ENCODE assay signal across 18 cellular contexts in genomic region chr9:99357575-99357974, GRCh38.
DNase-seq lines count a peak whose midpoint lies in the region; ATAC-seq and TF ChIP-seq lines count a peak whose summit lies in the region.
"Had no signal": no experiment of that assay in that cellular context is flagged by ENCODE, and none has a peak within 500 bp of the region (broad histone marks: within the 10 kb centered on the region; RNA-seq: fewer than 3 reads in every experiment).

No MANE protein-coding gene starts in this region.

- 49% methylated on average over 5 of the region's 6 CpGs for WGBS in right lobe of liver (ENCODE audit: insufficient coverage, low coverage, low lambda C conversion rate, missing lambda C conversion rate)
- 33 to 46% methylated on average over 6 of the region's 6 CpGs for WGBS in thyroid gland, 2 donors
- WGBS in adrenal gland, 4 donors, result 69 to 76% (median 72%) methylated on average over 6 of the region's 6 CpGs
- WGBS in stomach, 5 donors, result 41 to 56% (median 49%) methylated on average over 6 of the region's 6 CpGs

- TF ChIP-seq CTCF in epithelial cell of proximal tubule (conservative IDR thresholded peaks at IDR 0.05; ENCODE audit: low read depth, low read length) (no peak), right lobe of liver (IDR thresholded peaks at IDR 0.05) (no peak), thyroid gland (IDR thresholded peaks at IDR 0.05) (no peak), adrenal gland (IDR thresholded peaks at IDR 0.05) (no peak), stomach (IDR thresholded peaks at IDR 0.05) (no peak)

- no peaks in the 10 kb centered on the region for H3K36me3 Mint-ChIP-seq in naive thymus-derived CD4-positive, alpha-beta T cell
- H3K36me3 Mint-ChIP-seq: CD14-positive monocyte, mesothelial cell of epicardium had no signal

- H3K27ac Mint-ChIP-seq in naive thymus-derived CD4-positive, alpha-beta T cell, result no peak overlapping the region
- H3K27ac Mint-ChIP-seq: activated T-cell treated with anti-CD3 and anti-CD28 coated beads, Interleukin-2, amount 50 U/mL, for 72 hours; CD14-positive monocyte; mesothelial cell of epicardium had no signal

- TF ChIP-seq POLR2A in right lobe of liver (IDR thresholded peaks at IDR 0.05) (no peak), thyroid gland (IDR thresholded peaks at IDR 0.05) (no peak), adrenal gland (IDR thresholded peaks at IDR 0.05) (no peak), stomach (IDR thresholded peaks at IDR 0.05) (no peak)

- H3K9me3 ChIP-seq in right lobe of liver (no peaks in the 10 kb centered on the region), thyroid gland (no peaks in the 10 kb centered on the region), adrenal gland (replicated peaks in 1 of 3) (no peaks in the 10 kb centered on the region), stomach (no peaks in the 10 kb centered on the region)
- no peaks in the 10 kb centered on the region for H3K9me3 ChIP-seq in naive thymus-derived CD4-positive, alpha-beta T cell (ENCODE audit: control insufficient read depth in 2 of 3, low read length in 3 of 3)
- H3K9me3 ChIP-seq: tibial nerve had no signal

- H3K27me3 ChIP-seq in right lobe of liver, result no peaks in the 10 kb centered on the region
- H3K27me3 ChIP-seq in thyroid gland, result peaks cover 9% of the 10 kb centered on the region
- H3K27me3 ChIP-seq in adrenal gland, result no peaks in the 10 kb centered on the region
- peaks cover 0 to 37% (median 0%) of the 10 kb centered on the region in 3 donors for H3K27me3 ChIP-seq in stomach
- H3K27me3 ChIP-seq in naive thymus-derived CD4-positive, alpha-beta T cell (ENCODE audit: control insufficient read depth in 2 of 2, insufficient read depth in 2 of 2, low read length in 2 of 2), result peaks cover 0 to 5% of the 10 kb centered on the region in 2 donors

- H3K27ac ChIP-seq in right lobe of liver, result peak overlapping the region in 2 of 3 donors; percentile 66 to 84
- H3K27ac ChIP-seq in thyroid gland, result peak overlapping the region in 2 of 3 donors; percentile 17 to 38
- no peak overlapping the region for H3K27ac ChIP-seq in adrenal gland
- H3K27ac ChIP-seq in stomach, result no peak overlapping the region
- no peak overlapping the region for H3K27ac ChIP-seq in naive thymus-derived CD4-positive, alpha-beta T cell (ENCODE audit: low read depth, low read length)
- H3K27ac ChIP-seq: SK-N-MC had no signal

- H3K4me1 Mint-ChIP-seq in naive thymus-derived CD4-positive, alpha-beta T cell, result peaks cover 0 to 6% (median 0%) of the 10 kb centered on the region in 7 donors
- H3K4me1 Mint-ChIP-seq: CD14-positive monocyte, mesothelial cell of epicardium had no signal

- CTCF ChIA-PET in naive thymus-derived CD4-positive, alpha-beta T cell (lab: Charles Lee), result no interaction called here

- POLR2A ChIA-PET in naive thymus-derived CD4-positive, alpha-beta T cell (lab: Charles Lee), result no interaction called here

- peaks cover 0 to 4% (median 0%) of the 10 kb centered on the region in 11 donors for H3K9me3 Mint-ChIP-seq in naive thymus-derived CD4-positive, alpha-beta T cell
- H3K9me3 Mint-ChIP-seq: activated T-cell treated with anti-CD3 and anti-CD28 coated beads, Interleukin-2, amount 50 U/mL, for 72 hours; dendritic cell treated with granulocyte-macrophage colony-stimulating factor and Interleukin-4, amounts not matched to agents 40 ng/mL and 50 ng/mL, for 4 days had no signal

- H3K4me1 ChIP-seq in right lobe of liver (peaks cover 0 to 32% (median 15%) of the 10 kb centered on the region in 4 donors), thyroid gland (peaks cover 2 to 9% of the 10 kb centered on the region in 2 donors), adrenal gland (replicated peaks in 1 of 2) (no peaks in the 10 kb centered on the region), stomach (peaks cover 0 to 23% (median 0%) of the 10 kb centered on the region in 4 donors)
- H3K4me1 ChIP-seq in naive thymus-derived CD4-positive, alpha-beta T cell (ENCODE audit: control insufficient read depth in 2 of 2, insufficient read depth in 2 of 2, low read length in 2 of 2), result no peaks in the 10 kb centered on the region

- no peaks in the 10 kb centered on the region for H3K36me3 ChIP-seq in right lobe of liver
- H3K36me3 ChIP-seq in thyroid gland, result no peaks in the 10 kb centered on the region
- H3K36me3 ChIP-seq in adrenal gland (replicated peaks in 1 of 2), result no peaks in the 10 kb centered on the region
- H3K36me3 ChIP-seq in stomach, result no peaks in the 10 kb centered on the region
- no peaks in the 10 kb centered on the region for H3K36me3 ChIP-seq in naive thymus-derived CD4-positive, alpha-beta T cell (ENCODE audit: control insufficient read depth in 2 of 3, insufficient read depth in 3 of 3, low read length in 3 of 3)
- H3K36me3 ChIP-seq: tibial nerve had no signal

- H3K4me3 ChIP-seq in epithelial cell of proximal tubule (ENCODE audit: low read depth, low read length) (no peak overlapping the region), right lobe of liver (no peak overlapping the region), thyroid gland (replicated peaks in 1 of 3) (no peak overlapping the region), adrenal gland (no peak overlapping the region), stomach (no peak overlapping the region)
- H3K4me3 ChIP-seq in naive thymus-derived CD4-positive, alpha-beta T cell (ENCODE audit: low read length), result no peak overlapping the region
- H3K4me3 ChIP-seq: SK-N-MC, tibial nerve had no signal

- DNase-seq in M059J (ENCODE audit: low read depth), result peak; percentile 40
- DNase-seq in epithelial cell of proximal tubule (ENCODE audit: low read depth), result peak; percentile 25
- peak; percentile 56 to 75 (median 65) for DNase-seq in right lobe of liver
- DNase-seq in thyroid gland, result peak in 1 of 2 donors; percentile 6
- DNase-seq in adrenal gland, result no peak
- DNase-seq in stomach, result no peak
- no peak for DNase-seq in naive thymus-derived CD4-positive, alpha-beta T cell
- DNase-seq: activated CD4-positive, alpha-beta T cell treated with anti-CD3 and anti-CD28 coated beads, Interleukin-2, amount 50 U/mL, for 48 hours; activated T-cell treated with anti-CD3 and anti-CD28 coated beads, Interleukin-2, amount 50 U/mL, for 72 hours; EL; Kasumi-1; NCI-H2081 treated with DMSO at 0.1 percent for 48 hours; stimulated activated CD4-positive, alpha-beta T cell treated with anti-CD3 and anti-CD28 coated beads, Interleukin-15, amount 100 ng/mL, for 24 hours had no signal

- H3K4me3 Mint-ChIP-seq in naive thymus-derived CD4-positive, alpha-beta T cell, result no peak overlapping the region
- H3K4me3 Mint-ChIP-seq: activated T-cell treated with anti-CD3 and anti-CD28 coated beads, Interleukin-2, amount 50 U/mL, for 72 hours; dendritic cell treated with granulocyte-macrophage colony-stimulating factor and Interleukin-4, amounts not matched to agents 40 ng/mL and 50 ng/mL, for 4 days; mesothelial cell of epicardium had no signal

- intact Hi-C loops in right lobe of liver (cut with DNase I), result no loop called here
- intact Hi-C loops in thyroid gland (cut with DNase I), result no loop called here
- intact Hi-C loops in adrenal gland (cut with DNase I), result loop anchor here in 1 of 2 donors (5.0 kb wide), 1 partner anchor 50 kb away; no protein-coding TSS in a partner anchor
- intact Hi-C loops in stomach (cut with DNase I; ENCODE audit: low total_unique reads), result no loop called here
- intact Hi-C loops in naive thymus-derived CD4-positive, alpha-beta T cell (cut with micrococcal nuclease), result no loop called here

- no peak for TF ChIP-seq EP300 in stomach (IDR thresholded peaks at IDR 0.05)

- peaks cover 24 to 42% (median 32%) of the 10 kb centered on the region in 5 donors for H3K27me3 Mint-ChIP-seq in naive thymus-derived CD4-positive, alpha-beta T cell

- ATAC-seq in right lobe of liver, result peak; percentile 31 to 51 (median 40)
- ATAC-seq in naive thymus-derived CD4-positive, alpha-beta T cell, result no peak
- ATAC-seq: activated T-cell treated with anti-CD3 and anti-CD28 coated beads, Interleukin-2, amount 50 U/mL, for 72 hours had no signal

Comparison
In these comparisons a context has a peak if more than half of its experiments do, and no peak if none do; other contexts are left out.
1. DNase-seq: peak in M059J (single experiment), epithelial cell of proximal tubule (single experiment) and right lobe of liver (3 of 3); none in adrenal gland (0 of 7), stomach (single experiment) and naive thymus-derived CD4-positive, alpha-beta T cell (0 of 9).
2. H3K27ac ChIP-seq: peak in right lobe of liver (2 of 3) and thyroid gland (2 of 3); none in adrenal gland (0 of 5), stomach (0 of 5) and naive thymus-derived CD4-positive, alpha-beta T cell (single experiment).